Comparison of ENCODE assay signal across 36 cellular contexts in the genomic region with DNA sequence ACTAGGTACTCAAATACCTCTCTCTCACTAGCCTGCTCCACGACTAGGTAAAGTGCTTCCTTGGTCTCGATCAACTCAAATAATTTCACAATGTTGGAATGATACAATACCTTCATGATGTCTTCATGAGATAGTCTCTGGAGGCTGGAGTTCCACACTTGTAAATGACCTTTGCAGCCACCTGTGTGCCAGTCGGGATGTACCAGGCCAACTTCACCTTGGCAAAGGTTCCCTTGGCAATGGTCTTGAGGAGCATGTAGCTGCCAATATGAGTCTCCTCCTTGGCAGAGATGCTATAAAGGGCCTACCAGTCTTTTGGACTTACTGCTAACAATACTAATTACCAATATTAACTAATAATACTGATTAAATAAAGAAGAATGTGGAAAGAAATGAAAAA.
"Had no signal": no experiment of that assay in that cellular context is flagged by ENCODE, and none has a peak within 500 bp of the region (broad histone marks: within the 10 kb centered on the region; RNA-seq: fewer than 3 reads in every experiment).

No MANE protein-coding gene starts in this region.

- ATAC-seq: activated CD8-positive, alpha-beta T cell treated with anti-CD3 and anti-CD28 coated beads for 36 hours; activated naive CD8-positive, alpha-beta T cell treated with anti-CD3 and anti-CD28 coated beads, Interleukin-2, amount 50 U/mL, for 24 hours had no signal

- H3K9me3 ChIP-seq: ascending aorta had no signal

- H3K27ac Mint-ChIP-seq: activated B cell treated with CpG ODN at 0.5 μM for 24 hours; activated CD4-positive, alpha-beta memory T cell treated with anti-CD3 and anti-CD28 coated beads for 36 hours; activated CD4-positive, alpha-beta T cell treated with anti-CD3 and anti-CD28 coated beads, Interleukin-2, amount 10 ng/mL, durations not matched to agents 24 days and 14 days; activated CD8-positive, alpha-beta T cell treated with anti-CD3 and anti-CD28 coated beads for 36 hours; activated naive CD4-positive, alpha-beta T cell treated with anti-CD3 and anti-CD28 coated beads, Interleukin-2, amount 10 ng/mL, durations not matched to agents 7 days and 5 days; activated naive CD4-positive, alpha-beta T cell treated with anti-CD3 and anti-CD28 coated beads, Interleukin-2, amount 50 U/mL, for 24 hours; activated naive CD8-positive, alpha-beta T cell; activated naive CD8-positive, alpha-beta T cell treated with anti-CD3 and anti-CD28 coated beads, Interleukin-2, amount 10 ng/mL, durations not matched to agents 7 days and 5 days; activated naive CD8-positive, alpha-beta T cell treated with anti-CD3 and anti-CD28 coated beads, Interleukin-2, amount 50 U/mL, for 24 hours; activated T-cell treated with anti-CD3 and anti-CD28 coated beads, Interleukin-2, amount 50 U/mL, for 24 hours; activated T-helper 2 cell treated with anti-CD3 and anti-CD28 coated beads, Interferon-gamma antibody, Interleukin-2, Interleukin-4, amounts not matched to agents 10 μg/mL and 5 μg/mL and 100 μg/mL, durations not matched to agents 14 hours and 24 hours and 36 hours; brain; T-helper 1 cell treated with Interleukin-12 subunit alpha and Interleukin-12 subunit beta and Interleukin-4 antibody, amounts not matched to agents 30 μg/mL and 1 μg/mL, for 36 hours; T-helper 2 cell treated with Interferon-gamma antibody and Interleukin-4, amounts not matched to agents 5 μg/mL and 100 μg/mL, for 36 hours had no signal

- FAIRE-seq: bronchial epithelial cell, TTC549 had no signal

- H3K4me3 ChIP-seq: ascending aorta, cardiac muscle cell had no signal

- H3K27me3 Mint-ChIP-seq: activated B cell treated with CpG ODN at 0.5 μM for 24 hours; activated naive CD4-positive, alpha-beta T cell treated with anti-CD3 and anti-CD28 coated beads, Interleukin-2, amount 50 U/mL, for 24 hours; brain; central memory CD8-positive, alpha-beta T cell had no signal

- DNase-seq: activated B cell treated with CpG ODN at 0.5 μM for 24 hours; activated CD4-positive, alpha-beta memory T cell treated with anti-CD3 and anti-CD28 coated beads for 36 hours; activated CD4-positive, alpha-beta T cell treated with anti-CD3 and anti-CD28 coated beads for 4 hours; activated CD4-positive, alpha-beta T cell treated with anti-CD3 and anti-CD28 coated beads, Interleukin-2, amount 10 ng/mL, durations not matched to agents 24 days and 14 days; activated CD4-positive, alpha-beta T cell treated with anti-CD3 and anti-CD28 coated beads, Interleukin-2, amount 50 U/mL, for 1 hour; activated CD4-positive, alpha-beta T cell treated with anti-CD3 and anti-CD28 coated beads, Interleukin-2, amount 50 U/mL, for 4 hours; activated CD4-positive, CD25-positive, alpha-beta regulatory T cell treated with anti-CD3 and anti-CD28 coated beads, Interleukin-2, amount 50 U/mL, for 72 hours; activated CD8-positive, alpha-beta memory T cell treated with anti-CD3 and anti-CD28 coated beads, Interleukin-2, amount 50 U/mL, for 48 hours; activated CD8-positive, alpha-beta T cell treated with anti-CD3 and anti-CD28 coated beads for 36 hours; activated effector memory CD4-positive, alpha-beta T cell treated with Interleukin-2 at 50 U/mL for 16 hours; activated gamma-delta T cell; activated naive CD4-positive, alpha-beta T cell treated with anti-CD3 and anti-CD28 coated beads, Interleukin-2, amount 10 ng/mL, durations not matched to agents 7 days and 5 days; activated naive CD4-positive, alpha-beta T cell treated with Interleukin-2 at 50 U/mL for 16 hours; activated naive CD8-positive, alpha-beta T cell treated with anti-CD3 and anti-CD28 coated beads, Interleukin-2, amount 10 ng/mL, durations not matched to agents 7 days and 5 days; activated naive CD8-positive, alpha-beta T cell treated with anti-CD3 and anti-CD28 coated beads, Interleukin-2, amount 50 U/mL, for 24 hours; activated T-cell treated with anti-CD3 and anti-CD28 coated beads, Interleukin-2, amount 50 U/mL, for 24 hours; activated T-cell treated with anti-CD3 and anti-CD28 coated beads, Interleukin-2, amount 50 U/mL, for 48 hours; amygdala; anterior cingulate cortex; caudate nucleus; cerebellar nuclear complex; T-helper 1 cell; T-helper 2 cell; T-helper 9 cell had no signal

- H3K4me1 Mint-ChIP-seq: activated B cell treated with CpG ODN at 0.5 μM for 24 hours; central memory CD8-positive, alpha-beta T cell had no signal

- H3K9me3 Mint-ChIP-seq: activated B cell treated with CpG ODN at 0.5 μM for 24 hours; activated CD4-positive, alpha-beta memory T cell treated with anti-CD3 and anti-CD28 coated beads for 36 hours; activated CD8-positive, alpha-beta T cell treated with anti-CD3 and anti-CD28 coated beads for 36 hours; activated naive CD4-positive, alpha-beta T cell treated with anti-CD3 and anti-CD28 coated beads, Interleukin-2, amount 10 ng/mL, durations not matched to agents 7 days and 5 days; activated naive CD4-positive, alpha-beta T cell treated with anti-CD3 and anti-CD28 coated beads, Interleukin-2, amount 50 U/mL, for 24 hours; activated naive CD8-positive, alpha-beta T cell treated with anti-CD3 and anti-CD28 coated beads, Interleukin-2, amount 10 ng/mL, durations not matched to agents 7 days and 5 days; activated naive CD8-positive, alpha-beta T cell treated with anti-CD3 and anti-CD28 coated beads, Interleukin-2, amount 50 U/mL, for 24 hours; activated T-cell treated with anti-CD3 and anti-CD28 coated beads, Interleukin-2, amount 50 U/mL, for 24 hours; activated T-helper 2 cell treated with anti-CD3 and anti-CD28 coated beads, Interferon-gamma antibody, Interleukin-2, Interleukin-4, amounts not matched to agents 10 μg/mL and 5 μg/mL and 100 μg/mL, durations not matched to agents 14 hours and 24 hours and 36 hours; central memory CD8-positive, alpha-beta T cell had no signal

- H3K27me3 ChIP-seq: ascending aorta, cardiac muscle cell had no signal

- H3K27ac ChIP-seq: ascending aorta, cardiac muscle cell, VCaP had no signal

- H3K36me3 ChIP-seq: ascending aorta, cardiac muscle cell had no signal

- H3K4me3 Mint-ChIP-seq: activated B cell treated with CpG ODN at 0.5 μM for 24 hours; activated CD4-positive, alpha-beta memory T cell treated with anti-CD3 and anti-CD28 coated beads for 36 hours; activated CD4-positive, alpha-beta T cell treated with anti-CD3 and anti-CD28 coated beads, Interleukin-2, amount 10 ng/mL, durations not matched to agents 24 days and 14 days; activated CD8-positive, alpha-beta T cell treated with anti-CD3 and anti-CD28 coated beads for 36 hours; activated naive CD4-positive, alpha-beta T cell treated with anti-CD3 and anti-CD28 coated beads, Interleukin-2, amount 10 ng/mL, durations not matched to agents 7 days and 5 days; activated naive CD4-positive, alpha-beta T cell treated with anti-CD3 and anti-CD28 coated beads, Interleukin-2, amount 50 U/mL, for 24 hours; activated naive CD8-positive, alpha-beta T cell; activated naive CD8-positive, alpha-beta T cell treated with anti-CD3 and anti-CD28 coated beads, Interleukin-2, amount 10 ng/mL, durations not matched to agents 7 days and 5 days; activated naive CD8-positive, alpha-beta T cell treated with anti-CD3 and anti-CD28 coated beads, Interleukin-2, amount 50 U/mL, for 24 hours; activated T-cell treated with anti-CD3 and anti-CD28 coated beads, Interleukin-2, amount 50 U/mL, for 24 hours; brain; central memory CD8-positive, alpha-beta T cell; T-helper 1 cell treated with Interleukin-12 subunit alpha and Interleukin-12 subunit beta and Interleukin-4 antibody, amounts not matched to agents 30 μg/mL and 1 μg/mL, for 36 hours; T-helper 2 cell treated with Interferon-gamma antibody and Interleukin-4, amounts not matched to agents 5 μg/mL and 100 μg/mL, for 36 hours had no signal

- H3K36me3 Mint-ChIP-seq: activated CD4-positive, alpha-beta memory T cell treated with anti-CD3 and anti-CD28 coated beads for 36 hours; activated naive CD4-positive, alpha-beta T cell treated with anti-CD3 and anti-CD28 coated beads, Interleukin-2, amount 10 ng/mL, durations not matched to agents 7 days and 5 days; activated naive CD4-positive, alpha-beta T cell treated with anti-CD3 and anti-CD28 coated beads, Interleukin-2, amount 50 U/mL, for 24 hours; activated naive CD8-positive, alpha-beta T cell; activated naive CD8-positive, alpha-beta T cell treated with anti-CD3 and anti-CD28 coated beads, Interleukin-2, amount 10 ng/mL, durations not matched to agents 7 days and 5 days; brain had no signal
